ENCODE assay signal across 8 cellular contexts in genomic region chr16:4271176-4272113, GRCh38. TPM values are rescaled to one million over a fixed set of nuclear protein-coding genes. Genes with fewer than 3 reads are reported as not detected.
DNase-seq lines count a peak whose midpoint lies in the region; ATAC-seq and TF ChIP-seq lines count a peak whose summit lies in the region.

No MANE protein-coding gene starts in this region.

- intact Hi-C loops in CD8-positive, alpha-beta T cell (cut with DNase I, micrococcal nuclease), result loop anchor here (1.0 to 10.0 kb wide), 12 partner anchors 17 to 869 kb away; partner anchors contain the start of genes CORO7 (in 2 of the 2), ADCY9 (in 1 of the 2), ANKS3 (in 1 of the 2) and CDIP1 (in 1 of the 2)

- no peaks in the 10 kb centered on the region for H3K27me3 ChIP-seq in CD8-positive, alpha-beta T cell (ENCODE audit: insufficient read depth, low read length)

- no peaks in the 10 kb centered on the region for H3K27me3 Mint-ChIP-seq in CD8-positive, alpha-beta T cell (ENCODE audit: low read depth)
- H3K27me3 Mint-ChIP-seq in endothelial cell (ENCODE audit: unreplicated experiment), result peaks cover 9% of the 10 kb centered on the region

- peak overlapping the region; percentile 50 for H3K27ac ChIP-seq in CD8-positive, alpha-beta T cell (ENCODE audit: low read depth, low read length)

- TF ChIP-seq CTCF in CD8-positive, alpha-beta T cell (IDR thresholded peaks at IDR 0.05), result no peak
- peak; percentile 2 for TF ChIP-seq CTCF in GM20000 (IDR thresholded peaks at IDR 0.05; ENCODE audit: extremely low read depth, missing control alignments)
- no peak for TF ChIP-seq CTCF in endothelial cell (IDR thresholded peaks at IDR 0.05; ENCODE audit: unreplicated experiment)

- peaks cover 13% of the 10 kb centered on the region for H3K4me1 ChIP-seq in CD8-positive, alpha-beta T cell (ENCODE audit: insufficient read depth, low read length)

- peaks cover 6% of the 10 kb centered on the region for H3K36me3 Mint-ChIP-seq in CD8-positive, alpha-beta T cell
- H3K36me3 Mint-ChIP-seq in endothelial cell (ENCODE audit: low read depth, unreplicated experiment), result peaks cover 8% of the 10 kb centered on the region

- H3K4me1 Mint-ChIP-seq in CD8-positive, alpha-beta T cell (ENCODE audit: low read depth), result peaks cover 15% of the 10 kb centered on the region
- peaks cover 4% of the 10 kb centered on the region for H3K4me1 Mint-ChIP-seq in endothelial cell (ENCODE audit: unreplicated experiment)

- no peaks in the 10 kb centered on the region for H3K9me3 Mint-ChIP-seq in CD8-positive, alpha-beta T cell
- no peaks in the 10 kb centered on the region for H3K9me3 Mint-ChIP-seq in endothelial cell (ENCODE audit: unreplicated experiment)

- no peaks in the 10 kb centered on the region for H3K36me3 ChIP-seq in CD8-positive, alpha-beta T cell (ENCODE audit: insufficient read depth, low read length)

- POLR2A ChIA-PET in CD8-positive, alpha-beta T cell (lab: Charles Lee), result interaction anchor here (0.6 to 3.8 kb wide), 9 partner anchors 9 to 641 kb away, joined by 3 to 52 read pairs (median 5); partner anchors contain the start of genes ANKS3 and DNAAF8

- H3K9me3 ChIP-seq in CD8-positive, alpha-beta T cell (ENCODE audit: low read length), result no peaks in the 10 kb centered on the region

- peak overlapping the region; percentile 91 for H3K4me3 ChIP-seq in CD8-positive, alpha-beta T cell (ENCODE audit: low read depth, low read length)

- H3K4me3 Mint-ChIP-seq in CD8-positive, alpha-beta T cell, result peak overlapping the region; percentile 88
- peak overlapping the region; percentile 57 for H3K4me3 Mint-ChIP-seq in endothelial cell (ENCODE audit: unreplicated experiment)

- CTCF ChIA-PET in CD8-positive, alpha-beta T cell (lab: Charles Lee), result interaction anchor here (0.7 to 4.9 kb wide), 4 partner anchors 9 to 18 kb away, joined by 3 to 30 read pairs (median 10); no protein-coding TSS in a partner anchor

- DNase-seq in CD8-positive, alpha-beta T cell, result peak; percentile 72 to 91 (median 86)
- DNase-seq in GM20000 (ENCODE audit: low spot score) (peak; percentile 95), HT1080 (ENCODE audit: low read depth) (peak; percentile 89), NOMO-1 treated with dmso at 0.1 percent for 144 hours (lab: John Stamatoyannopoulos, UW; ENCODE audit: unreplicated experiment) (peak; percentile 90), endothelial cell (ENCODE audit: low spot score) (peak; percentile 86), middle frontal gyrus (ENCODE audit: extremely low spot score, low spot score) (peak; percentile 81)
- peak; percentile 76 for DNase-seq in activated CD8-positive, alpha-beta memory T cell treated with anti-CD3 and anti-CD28 coated beads, Interleukin-2, amount 50 U/mL, for 24 hours (ENCODE audit: extremely low read depth)
- peak; percentile 83 to 85 for DNase-seq in stimulated activated CD8-positive, alpha-beta memory T cell treated with anti-CD3 and anti-CD28 coated beads, Interleukin-15, amount 100 ng/mL, for 48 hours (ENCODE audit: low read depth in 2 of 2)

- H3K27ac Mint-ChIP-seq in CD8-positive, alpha-beta T cell, result peak overlapping the region; percentile 57
- no peak overlapping the region for H3K27ac Mint-ChIP-seq in endothelial cell (ENCODE audit: unreplicated experiment)

- ATAC-seq in CD8-positive, alpha-beta T cell, result peak; percentile 84

RNA-seq across cellular contexts. Expression of gene TFAP4, which starts 1.4 kb away (rescaled TPM):
- total RNA-seq in CD8-positive, alpha-beta T cell, result 1 to 10 TPM; 8.5 to 9.8 TPM
- 25.3 and 35.3 TPM in 2 replicates for total RNA-seq in HT1080 (2014; rRNA removed; shearing (Covaris generic))
- polyA plus RNA-seq in HT1080 (2015; cell fraction: cytosol; rRNA removed), result 20.2 and 22.7 TPM in 2 replicates
- 25.4 and 27.0 TPM in 2 replicates for polyA plus RNA-seq in HT1080 (2015; cell fraction: nucleus; rRNA removed)
- 6.2 TPM for total RNA-seq in endothelial cell (ENCODE audit: unreplicated experiment)

RNA-seq across cellular contexts. Expression of gene SRL, which starts 29.6 kb away (rescaled TPM):
- not detected for total RNA-seq in CD8-positive, alpha-beta T cell
- total RNA-seq in HT1080 (2014; rRNA removed; shearing (Covaris generic)), result not detected in 2 replicates
- not detected in 2 replicates for polyA plus RNA-seq in HT1080 (2015; cell fraction: cytosol; rRNA removed)
- polyA plus RNA-seq in HT1080 (2015; cell fraction: nucleus; rRNA removed), result not detected in 2 replicates
- total RNA-seq in endothelial cell (ENCODE audit: unreplicated experiment), result 0.26 TPM

RNA-seq across cellular contexts. Expression of gene GLIS2, which starts 44.4 kb away (rescaled TPM):
- not detected for total RNA-seq in CD8-positive, alpha-beta T cell
- total RNA-seq in HT1080 (2014; rRNA removed; shearing (Covaris generic)), result 0.84 and 2.8 TPM in 2 replicates
- 8.6 and 9.5 TPM in 2 replicates for polyA plus RNA-seq in HT1080 (2015; cell fraction: cytosol; rRNA removed)
- polyA plus RNA-seq in HT1080 (2015; cell fraction: nucleus; rRNA removed), result 6.5 and 7.0 TPM in 2 replicates
- total RNA-seq in endothelial cell (ENCODE audit: unreplicated experiment), result 1.6 TPM

Comparison
In these comparisons a context has a peak if more than half of its experiments do, and no peak if none do; other contexts are left out.
1. Peak in every context shown above with its lines: DNase-seq, ATAC-seq, H3K4me3 ChIP-seq and H3K27ac ChIP-seq.